Comparison of ENCODE assay signal across 18 cellular contexts in genomic region chr13:73741742-73742141, GRCh38.
A peak's percentile ranks its signal among the peaks of the same experiment; 100 is the strongest.
DNase-seq lines count a peak whose midpoint lies in the region; ATAC-seq and TF ChIP-seq lines count a peak whose summit lies in the region.
"Had no signal": no experiment of that assay in that cellular context is flagged by ENCODE, and none has a peak within 500 bp of the region (broad histone marks: within the 10 kb centered on the region; RNA-seq: fewer than 3 reads in every experiment).

No MANE protein-coding gene starts in this region.

- no peaks in the 10 kb centered on the region for H3K27me3 Mint-ChIP-seq in CD8-positive, alpha-beta memory T cell
- no peaks in the 10 kb centered on the region for H3K27me3 Mint-ChIP-seq in activated naive CD8-positive, alpha-beta T cell treated with anti-CD3 and anti-CD28 coated beads for 36 hours
- H3K27me3 Mint-ChIP-seq in neural progenitor cell (ENCODE audit: insufficient read depth, low read depth): no peaks in the 10 kb centered on the region

- peaks cover 16% of the 10 kb centered on the region for H3K4me1 ChIP-seq in CD8-positive, alpha-beta memory T cell (ENCODE audit: insufficient read depth, low read length)
- H3K4me1 ChIP-seq in neural progenitor cell: peaks cover 19% of the 10 kb centered on the region
- H3K4me1 ChIP-seq: BLaER1 treated with 17β-estradiol and CSF1 and Interleukin-3, amounts not matched to agents 10 nM and 100 nM had no signal

- no peak overlapping the region for H2AFZ ChIP-seq in neural progenitor cell (replicated peaks)

- CTCF ChIA-PET in CD8-positive, alpha-beta memory T cell (lab: Charles Lee): interaction anchor here (0.9 kb wide), 1 partner anchor 13 kb away, joined by 3 read pairs; no protein-coding TSS in a partner anchor

- peak overlapping the region in 5 of 8 donors; percentile 23 to 54 (median 38) for H3K27ac Mint-ChIP-seq in CD8-positive, alpha-beta memory T cell
- no peak overlapping the region for H3K27ac Mint-ChIP-seq in activated naive CD8-positive, alpha-beta T cell treated with anti-CD3 and anti-CD28 coated beads for 36 hours
- no peak overlapping the region for H3K27ac Mint-ChIP-seq in neural progenitor cell

- H4K20me1 ChIP-seq in neural progenitor cell (ENCODE audit: low read depth): no peaks in the 10 kb centered on the region
- H4K20me1 ChIP-seq: BLaER1 treated with 17β-estradiol and CSF1 and Interleukin-3, amounts not matched to agents 10 nM and 100 nM had no signal

- no peaks in the 10 kb centered on the region for H3K9me3 ChIP-seq in CD8-positive, alpha-beta memory T cell (ENCODE audit: low read length)
- no peaks in the 10 kb centered on the region for H3K9me3 ChIP-seq in neural progenitor cell (ENCODE audit: low read depth)
- H3K9me3 ChIP-seq: BLaER1 treated with 17β-estradiol and CSF1 and Interleukin-3, amounts not matched to agents 10 nM and 100 nM had no signal

- H3K27ac ChIP-seq in CD8-positive, alpha-beta memory T cell (ENCODE audit: low read depth, low read length): no peak overlapping the region
- no peak overlapping the region for H3K27ac ChIP-seq in neural progenitor cell
- H3K27ac ChIP-seq: BLaER1 treated with 17β-estradiol and CSF1 and Interleukin-3, amounts not matched to agents 10 nM and 100 nM; SK-N-MC had no signal

- no peak for TF ChIP-seq CTCF in neural progenitor cell (IDR thresholded peaks at IDR 0.05)

- intact Hi-C loops in left colon (cut with DNase I, micrococcal nuclease): no loop called here

- H3K36me3 ChIP-seq in CD8-positive, alpha-beta memory T cell (ENCODE audit: insufficient read depth, low read length): no peaks in the 10 kb centered on the region
- no peaks in the 10 kb centered on the region for H3K36me3 ChIP-seq in neural progenitor cell

- no peak overlapping the region for H3K4me3 Mint-ChIP-seq in CD8-positive, alpha-beta memory T cell
- peak overlapping the region; percentile 14 for H3K4me3 Mint-ChIP-seq in activated naive CD8-positive, alpha-beta T cell treated with anti-CD3 and anti-CD28 coated beads for 36 hours
- H3K4me3 Mint-ChIP-seq in neural progenitor cell: no peak overlapping the region

- no peaks in the 10 kb centered on the region for H3K27me3 ChIP-seq in CD8-positive, alpha-beta memory T cell (ENCODE audit: insufficient read depth, low read length, poor library complexity, severe bottlenecking)
- H3K27me3 ChIP-seq in neural progenitor cell: no peaks in the 10 kb centered on the region
- H3K27me3 ChIP-seq: BLaER1 treated with 17β-estradiol and CSF1 and Interleukin-3, amounts not matched to agents 10 nM and 100 nM had no signal

- peak overlapping the region; percentile 10 for H3K4me2 ChIP-seq in neural progenitor cell
- H3K4me2 ChIP-seq: BLaER1 treated with 17β-estradiol and CSF1 and Interleukin-3, amounts not matched to agents 10 nM and 100 nM had no signal

- POLR2A ChIA-PET in CD8-positive, alpha-beta memory T cell (lab: Charles Lee): interaction anchor here (0.6 kb wide), 1 partner anchor 91 kb away, joined by 3 read pairs; no protein-coding TSS in a partner anchor

- no peak overlapping the region for H3K4me3 ChIP-seq in CD8-positive, alpha-beta memory T cell (ENCODE audit: low read length)
- no peak overlapping the region for H3K4me3 ChIP-seq in neural progenitor cell
- H3K4me3 ChIP-seq: BLaER1 treated with 17β-estradiol and CSF1 and Interleukin-3, amounts not matched to agents 10 nM and 100 nM; K562; SK-N-MC had no signal

- ATAC-seq in HG03025 (IDR thresholded peaks at IDR 0.05; ENCODE audit: low FRiP score, unreplicated experiment) (no peak), HG02973 (IDR thresholded peaks at IDR 0.05; ENCODE audit: unreplicated experiment) (no peak), left colon (no peak)
- ATAC-seq: K562, Panc1, Right ventricle myocardium inferior had no signal

- H3K4me1 Mint-ChIP-seq in CD8-positive, alpha-beta memory T cell: peaks cover 32 to 80% (median 51%) of the 10 kb centered on the region in 3 donors
- peaks cover 42% of the 10 kb centered on the region for H3K4me1 Mint-ChIP-seq in activated naive CD8-positive, alpha-beta T cell treated with anti-CD3 and anti-CD28 coated beads for 36 hours
- H3K4me1 Mint-ChIP-seq in neural progenitor cell: peaks cover 24% of the 10 kb centered on the region

- H3K9ac ChIP-seq in neural progenitor cell: no peak overlapping the region
- H3K9ac ChIP-seq: BLaER1 treated with 17β-estradiol and CSF1 and Interleukin-3, amounts not matched to agents 10 nM and 100 nM had no signal

- no peaks in the 10 kb centered on the region for H3K9me3 Mint-ChIP-seq in CD8-positive, alpha-beta memory T cell
- no peaks in the 10 kb centered on the region for H3K9me3 Mint-ChIP-seq in activated naive CD8-positive, alpha-beta T cell treated with anti-CD3 and anti-CD28 coated beads for 36 hours
- no peaks in the 10 kb centered on the region for H3K9me3 Mint-ChIP-seq in neural progenitor cell

- DNase-seq in NCI-H82 (lab: John Stamatoyannopoulos, UW) (peak; percentile 21), NCI-H82 treated with DMSO at 0.1 percent for 48 hours (lab: John Stamatoyannopoulos, UW; ENCODE audit: unreplicated experiment) (no peak), neural progenitor cell (ENCODE audit: low spot score) (no peak), left colon (no peak)
- no peak for DNase-seq in CD8-positive, alpha-beta memory T cell
- DNase-seq in activated naive CD8-positive, alpha-beta T cell treated with anti-CD3 and anti-CD28 coated beads for 36 hours: no peak
- DNase-seq: 8988T, DMS79 treated with DMSO at 0.1 percent for 48 hours, HCEC 1CT, NCI-H1436 treated with DMSO at 0.1 percent for 48 hours, NCI-H2227 treated with DMSO at 0.1 percent for 48 hours had no signal

- peaks cover 0 to 34% (median 9%) of the 10 kb centered on the region in 3 donors for H3K36me3 Mint-ChIP-seq in CD8-positive, alpha-beta memory T cell
- H3K36me3 Mint-ChIP-seq in activated naive CD8-positive, alpha-beta T cell treated with anti-CD3 and anti-CD28 coated beads for 36 hours: peaks cover 8% of the 10 kb centered on the region
- H3K36me3 Mint-ChIP-seq in neural progenitor cell: peaks cover 7% of the 10 kb centered on the region

- no peaks in the 10 kb centered on the region for H3K79me2 ChIP-seq in neural progenitor cell (ENCODE audit: low read depth)

- peaks cover 9% of the 10 kb centered on the region for H3F3A ChIP-seq in neural progenitor cell (ENCODE audit: low read depth)

Comparison
In these comparisons a context has a peak if more than half of its experiments do, and no peak if none do; other contexts are left out.
1. H3K27ac Mint-ChIP-seq: peak in CD8-positive, alpha-beta memory T cell (5 of 8); none in activated naive CD8-positive, alpha-beta T cell treated with anti-CD3 and anti-CD28 coated beads for 36 hours (single experiment) and neural progenitor cell (single experiment).